In genomic region chr22:50783881-50784277, GRCh38 we compare ENCODE assay signal across 10 cellular contexts. TPM values are rescaled to one million over a fixed set of nuclear protein-coding genes. Genes with fewer than 3 reads are reported as not detected.
DNase-seq lines count a peak whose midpoint lies in the region; ATAC-seq and TF ChIP-seq lines count a peak whose summit lies in the region.
"Not testable (repeated sequence)": the region's sequence is repeated elsewhere in the genome, so short reads cannot be mapped to it uniquely, and the experiment has no call there.
"Had no signal": no experiment of that assay in that cellular context is flagged by ENCODE, and none has a peak within 500 bp of the region (broad histone marks: within the 10 kb centered on the region; RNA-seq: fewer than 3 reads in every experiment).

No MANE protein-coding gene starts in this region.

- H3K36me3 Mint-ChIP-seq in neural crest cell (ENCODE audit: low read depth): not testable (repeated sequence)

- H3K27me3 ChIP-seq in HCT116 (ENCODE audit: insufficient read depth, low read length); WERI-Rb-1 (ENCODE audit: insufficient read depth, low read depth, severe bottlenecking); brain microvascular endothelial cell (replicated peaks); tibial nerve: not testable (repeated sequence)

- WGBS in tibial nerve, 2 donors: 0% methylated on average over 9 of the region's 16 CpGs

- not testable (repeated sequence) for H3K9me2 ChIP-seq in HCT116 (ENCODE audit: insufficient read depth)

- not testable (repeated sequence) for H3K27ac ChIP-seq in HCT116 (ENCODE audit: low read depth, low read length); WERI-Rb-1; brain microvascular endothelial cell
- H3K27ac ChIP-seq in tibial nerve: peak overlapping the region in 2 of 4 donors; percentile 36 to 47

- peak overlapping the region; percentile 58 for H3K9ac ChIP-seq in HCT116 (ENCODE audit: low read length)

- not testable (repeated sequence) for TF ChIP-seq EP300 in tibial nerve (IDR thresholded peaks at IDR 0.05)

- not testable (repeated sequence) for H3K36me3 ChIP-seq in HCT116 (ENCODE audit: control insufficient read depth in 1 of 2, insufficient read depth in 2 of 2, low read length in 2 of 2); WERI-Rb-1; brain microvascular endothelial cell (replicated peaks); tibial nerve

- peak overlapping the region; percentile 71 for H3K27ac Mint-ChIP-seq in neural crest cell (ENCODE audit: unreplicated experiment)

- TF ChIP-seq CTCF in HCT116 (IDR thresholded peaks at IDR 0.05 in 2 of 3, conservative IDR thresholded peaks at IDR 0.05 in 1 of 3; ENCODE audit: borderline replicate concordance in 1 of 3, insufficient read depth in 1 of 3, low read depth in 2 of 3, low read length in 2 of 3); WERI-Rb-1 (IDR thresholded peaks at IDR 0.05; ENCODE audit: low read depth, low read length); brain microvascular endothelial cell (IDR thresholded peaks at IDR 0.05; ENCODE audit: low read depth, low read length, missing control alignments); neural crest cell (conservative IDR thresholded peaks at IDR 0.05); tibial nerve (IDR thresholded peaks at IDR 0.05): not testable (repeated sequence)

- TF ChIP-seq RAD21 in HCT116 (IDR thresholded peaks at IDR 0.05; ENCODE audit: low read depth): not testable (repeated sequence)

- not testable (repeated sequence) for H3K4me1 ChIP-seq in HCT116 (ENCODE audit: control insufficient read depth in 1 of 2, insufficient read depth in 2 of 2, low read length in 2 of 2); tibial nerve

- POLR2A ChIA-PET in HCT116 (lab: Charles Lee): not testable (repeated sequence)

- DNase-seq in HCT116 (ENCODE audit: low read depth, low spot score); WERI-Rb-1; brain microvascular endothelial cell; left ventricle myocardium superior; neural crest cell (ENCODE audit: low read depth, low spot score); tibial nerve (ENCODE audit: low spot score in 2 of 2): not testable (repeated sequence)

- not testable (repeated sequence) for TF ChIP-seq POLR2A in HCT116 (IDR thresholded peaks at IDR 0.05; ENCODE audit: borderline replicate concordance, extremely low read depth, insufficient read depth, insufficient read length); tibial nerve (IDR thresholded peaks at IDR 0.05)

- BruUV-seq in HCT116 (replicated peaks; lab: Mats Ljungman, UMichigan): TSS peak; percentile 93

- not testable (repeated sequence) for H4K20me1 ChIP-seq in HCT116 (ENCODE audit: insufficient read depth)

- H3K4me1 Mint-ChIP-seq in neural crest cell: peaks cover 11% of the 10 kb centered on the region

- CTCF ChIA-PET in HCT116 (lab: Charles Lee): not testable (repeated sequence)

- peak overlapping the region; percentile 44 to 62 for H3K4me3 ChIP-seq in HCT116 (replicated peaks in 1 of 2; ENCODE audit: low read depth in 1 of 2, low read length in 2 of 2)
- H3K4me3 ChIP-seq in WERI-Rb-1 (ENCODE audit: low read depth, low read length): peak overlapping the region; percentile 41
- peak overlapping the region; percentile 61 for H3K4me3 ChIP-seq in brain microvascular endothelial cell (ENCODE audit: low read depth, low read length)
- H3K4me3 ChIP-seq in tibial nerve: peak overlapping the region; percentile 27 to 59 (median 44)

- RAD21 ChIA-PET in HCT116 (lab: Charles Lee; ENCODE audit: low non-redundant PET in 1 of 2, low total read pairs in 2 of 2, uncharacterized antibody in 2 of 2, unreplicated experiment in 2 of 2): not testable (repeated sequence)

- peak; percentile 37 for ATAC-seq in GM18511 (IDR thresholded peaks at IDR 0.05; ENCODE audit: unreplicated experiment)
- ATAC-seq in HCT116: peak; percentile 52
- peak; percentile 10 for ATAC-seq in HG03469 (IDR thresholded peaks at IDR 0.05; ENCODE audit: unreplicated experiment)
- ATAC-seq in left ventricle myocardium superior: peak; percentile 26

- in situ Hi-C loops in brain microvascular endothelial cell (cut with HindIII; ENCODE audit: low pct_ligation_motif_present, low sequenced_read_pairs): not testable (repeated sequence)

- H3K4me2 ChIP-seq in HCT116 (ENCODE audit: low read length): peak overlapping the region; percentile 66

- peak overlapping the region; percentile 90 for H3K4me3 Mint-ChIP-seq in neural crest cell

- not testable (repeated sequence) for H2AFZ ChIP-seq in HCT116 (ENCODE audit: low read depth, low read length, poor library complexity, severe bottlenecking)

- intact Hi-C loops in HCT116 (cut with micrococcal nuclease); left ventricle myocardium superior (cut with micrococcal nuclease): not testable (repeated sequence)

- H3K9me3 Mint-ChIP-seq in neural crest cell: not testable (repeated sequence)

- not testable (repeated sequence) for H3K27me3 Mint-ChIP-seq in neural crest cell (ENCODE audit: low read depth)

- not testable (repeated sequence) for H3K9me3 ChIP-seq in HCT116 (ENCODE audit: control insufficient read depth in 1 of 2, insufficient read depth in 1 of 2, low read depth in 1 of 2, low read length in 2 of 2); WERI-Rb-1 (ENCODE audit: severe bottlenecking); tibial nerve

- not testable (repeated sequence) for H3K79me2 ChIP-seq in HCT116 (ENCODE audit: insufficient read depth, low read length)

RNA-seq across cellular contexts. Expression of gene RABL2B, which starts 0.4 kb away (rescaled TPM):
- total RNA-seq in HCT116 (2021; ENCODE audit: unreplicated experiment) (36.7 TPM), left ventricle myocardium superior (6.7 TPM), neural crest cell (45.3 and 52.9 TPM in 2 replicates), tibial nerve (10 to 100 TPM; 14.5 to 35.7 (median 20.5) TPM)
- 23.5 and 23.7 TPM in 2 replicates for polyA plus RNA-seq in HCT116 (2012)

RNA-seq across cellular contexts. Expression of gene ACR, which starts 45.9 kb away (rescaled TPM):
- total RNA-seq in HCT116 (2021; ENCODE audit: unreplicated experiment): 1.5 TPM
- 1.1 and 1.2 TPM in 2 replicates for polyA plus RNA-seq in HCT116 (2012)
- not detected for total RNA-seq in left ventricle myocardium superior
- 0.34 TPM in 1 of 2 replicates, not detected in the other for total RNA-seq in neural crest cell
- total RNA-seq in tibial nerve: 1 to 10 TPM in 2 of 4 donors, not detected in 2; 2.2 to 4.8 TPM
- total RNA-seq: frontal cortex, SK-MEL-5 had no signal
